ENCODE assay signal across 9 cellular contexts in genomic region chr15:64452988-64453688, GRCh38. TPM values are rescaled to one million over a fixed set of nuclear protein-coding genes. Genes with fewer than 3 reads are reported as not detected.
DNase-seq lines count a peak whose midpoint lies in the region; ATAC-seq and TF ChIP-seq lines count a peak whose summit lies in the region.
"Had no signal": no experiment of that assay in that cellular context is flagged by ENCODE, and none has a peak within 500 bp of the region (broad histone marks: within the 10 kb centered on the region; RNA-seq: fewer than 3 reads in every experiment).

No MANE protein-coding gene starts in this region.

- ATAC-seq in HG02610 (IDR thresholded peaks at IDR 0.05; ENCODE audit: unreplicated experiment) = no peak
- no peak for ATAC-seq in stimulated activated naive CD8-positive, alpha-beta T cell treated with anti-CD3 and anti-CD28 coated beads, Interleukin-15, amount 100 ng/mL, for 72 hours

- H3K4me3 Mint-ChIP-seq in stimulated activated naive CD8-positive, alpha-beta T cell treated with anti-CD3 and anti-CD28 coated beads, Interleukin-15, amount 100 ng/mL, for 72 hours = no peak overlapping the region

- H3K9me3 Mint-ChIP-seq in stimulated activated naive CD8-positive, alpha-beta T cell treated with anti-CD3 and anti-CD28 coated beads, Interleukin-15, amount 100 ng/mL, for 72 hours = no peaks in the 10 kb centered on the region

- H3K27me3 Mint-ChIP-seq in stimulated activated naive CD8-positive, alpha-beta T cell treated with anti-CD3 and anti-CD28 coated beads, Interleukin-15, amount 100 ng/mL, for 72 hours = no peaks in the 10 kb centered on the region

- peak; percentile 80 for DNase-seq in Ammon's horn (ENCODE audit: low spot score)
- peak; percentile 77 to 87 for DNase-seq in NCI-H2081 (lab: John Stamatoyannopoulos, UW)
- peak; percentile 56 to 64 for DNase-seq in dermis microvascular lymphatic vessel endothelial cell (ENCODE audit: low read depth in 2 of 2)
- peak; percentile 49 for DNase-seq in midbrain (lab: John Stamatoyannopoulos, UW)
- DNase-seq in KBM-7 = no peak
- no peak for DNase-seq in GM13977 (ENCODE audit: low spot score)
- no peak for DNase-seq in stimulated activated naive CD8-positive, alpha-beta T cell treated with anti-CD3 and anti-CD28 coated beads, Interleukin-15, amount 100 ng/mL, for 72 hours
- DNase-seq: NCI-H510A treated with DMSO at 0.1 percent for 48 hours had no signal

- in situ Hi-C loops in KBM-7 (cut with MboI; ENCODE audit: low pct_unique_long_range_greater_than_20kb, low sequenced_read_pairs) = no loop called here
- in situ Hi-C loops in GM13977 (cut with MboI; ENCODE audit: low pct_unique_long_range_greater_than_20kb, low sequenced_read_pairs, unreplicated experiment) = no loop called here

- TF ChIP-seq CTCF in GM13977 (IDR thresholded peaks at IDR 0.05; ENCODE audit: extremely low read depth, insufficient read depth, missing control alignments) = no peak

- peaks cover 57% of the 10 kb centered on the region for H3K4me1 Mint-ChIP-seq in stimulated activated naive CD8-positive, alpha-beta T cell treated with anti-CD3 and anti-CD28 coated beads, Interleukin-15, amount 100 ng/mL, for 72 hours

- H3K27ac Mint-ChIP-seq in stimulated activated naive CD8-positive, alpha-beta T cell treated with anti-CD3 and anti-CD28 coated beads, Interleukin-15, amount 100 ng/mL, for 72 hours = no peak overlapping the region

RNA-seq across cellular contexts. Expression of gene ZNF609, which starts 7.2 kb away (rescaled TPM):
- 12.1 and 18.0 TPM in 2 replicates for total RNA-seq in dermis microvascular lymphatic vessel endothelial cell

Comparison
In these comparisons a context has a peak if more than half of its experiments do, and no peak if none do; other contexts are left out.
1. DNase-seq: peak in Ammon's horn (single experiment), NCI-H2081 (2 of 2), dermis microvascular lymphatic vessel endothelial cell (2 of 2) and midbrain (single experiment); none in KBM-7 (single experiment), GM13977 (single experiment) and stimulated activated naive CD8-positive, alpha-beta T cell treated with anti-CD3 and anti-CD28 coated beads, Interleukin-15, amount 100 ng/mL, for 72 hours (0 of 2).